26 cellular contexts compared by ENCODE assay signal in genomic region chr15:79434361-79434760, GRCh38.
"Had no signal": no experiment of that assay in that cellular context is flagged by ENCODE, and none has a peak within 500 bp of the region (broad histone marks: within the 10 kb centered on the region; RNA-seq: fewer than 3 reads in every experiment).

No MANE protein-coding gene starts in this region.

- DNase-seq: cortex of kidney; effector CD4-positive, alpha-beta T cell; foreskin fibroblast; gastrocnemius medialis; heart left ventricle; kidney; left lung; mesenchymal stem cell; mucosa of descending colon; naive B cell; occipital lobe; ovary; posterior cingulate gyrus; psoas muscle; right cardiac atrium; sigmoid colon; stimulated activated CD4-positive, alpha-beta T cell treated with anti-CD3 and anti-CD28 coated beads, Interleukin-2, amount 100 ng/mL, for 24 hours; stimulated activated CD4-positive, alpha-beta T cell treated with anti-CD3 and anti-CD28 coated beads, Interleukin-4, amount 100 ng/mL, for 24 hours; stimulated activated naive CD4-positive, alpha-beta T cell treated with Interleukin-2 at 50 U/mL for 16 hours; stomach; thyroid gland; trophoblast cell had no signal

- H2AFZ ChIP-seq: hepatocyte had no signal

- H3K79me2 ChIP-seq: hepatocyte had no signal

- H3K4me1 Mint-ChIP-seq: stimulated activated effector memory CD8-positive, alpha-beta T cell treated with anti-CD3 and anti-CD28 coated beads, Interleukin-12 subunit alpha, Interleukin-12 subunit beta, amount 100 ng/mL, for 72 hours had no signal

- H3K27ac ChIP-seq: gastrocnemius medialis, heart left ventricle, hepatocyte, left lung, ovary, psoas muscle, sigmoid colon, stomach, thyroid gland had no signal

- ATAC-seq: gastrocnemius medialis; heart left ventricle; left lung; mucosa of descending colon; natural killer cell treated with Interleukin-12 subunit alpha and Interleukin-12 subunit beta and Interleukin-15 and Interleukin-18, amount 100 ng/mL, for 72 hours; psoas muscle; right cardiac atrium; stimulated activated effector memory CD8-positive, alpha-beta T cell treated with anti-CD3 and anti-CD28 coated beads, Interleukin-12 subunit alpha, Interleukin-12 subunit beta, amount 100 ng/mL, for 72 hours had no signal

- H3K27me3 ChIP-seq: ovary had no signal

- H3K4me3 ChIP-seq: gastrocnemius medialis, heart left ventricle, hepatocyte, left lung, mucosa of descending colon, ovary, psoas muscle, sigmoid colon, stomach, thyroid gland had no signal

- H3K36me3 ChIP-seq: gastrocnemius medialis, heart left ventricle, left lung, ovary, sigmoid colon, stomach, thyroid gland had no signal

- H3K27ac Mint-ChIP-seq: mesothelial cell of epicardium; naive B cell; natural killer cell treated with Interleukin-12 subunit alpha and Interleukin-12 subunit beta and Interleukin-15 and Interleukin-18, amount 100 ng/mL, for 72 hours; stimulated activated effector memory CD8-positive, alpha-beta T cell treated with anti-CD3 and anti-CD28 coated beads, Interleukin-12 subunit alpha, Interleukin-12 subunit beta, amount 100 ng/mL, for 72 hours had no signal

- H3K4me3 Mint-ChIP-seq: mesothelial cell of epicardium; naive B cell; natural killer cell treated with Interleukin-12 subunit alpha and Interleukin-12 subunit beta and Interleukin-15 and Interleukin-18, amount 100 ng/mL, for 72 hours; stimulated activated effector memory CD8-positive, alpha-beta T cell treated with anti-CD3 and anti-CD28 coated beads, Interleukin-12 subunit alpha, Interleukin-12 subunit beta, amount 100 ng/mL, for 72 hours had no signal

- H3K4me2 ChIP-seq: hepatocyte had no signal

- H3K9me3 Mint-ChIP-seq: mesothelial cell of epicardium, naive B cell had no signal

- H3K9me3 ChIP-seq: gastrocnemius medialis, heart left ventricle, left lung, mucosa of descending colon, ovary, psoas muscle, sigmoid colon, stomach, thyroid gland had no signal

- H3K36me3 Mint-ChIP-seq: mesothelial cell of epicardium; naive B cell; natural killer cell treated with Interleukin-12 subunit alpha and Interleukin-12 subunit beta and Interleukin-15 and Interleukin-18, amount 100 ng/mL, for 72 hours; stimulated activated effector memory CD8-positive, alpha-beta T cell treated with anti-CD3 and anti-CD28 coated beads, Interleukin-12 subunit alpha, Interleukin-12 subunit beta, amount 100 ng/mL, for 72 hours had no signal
